In the genomic region with DNA sequence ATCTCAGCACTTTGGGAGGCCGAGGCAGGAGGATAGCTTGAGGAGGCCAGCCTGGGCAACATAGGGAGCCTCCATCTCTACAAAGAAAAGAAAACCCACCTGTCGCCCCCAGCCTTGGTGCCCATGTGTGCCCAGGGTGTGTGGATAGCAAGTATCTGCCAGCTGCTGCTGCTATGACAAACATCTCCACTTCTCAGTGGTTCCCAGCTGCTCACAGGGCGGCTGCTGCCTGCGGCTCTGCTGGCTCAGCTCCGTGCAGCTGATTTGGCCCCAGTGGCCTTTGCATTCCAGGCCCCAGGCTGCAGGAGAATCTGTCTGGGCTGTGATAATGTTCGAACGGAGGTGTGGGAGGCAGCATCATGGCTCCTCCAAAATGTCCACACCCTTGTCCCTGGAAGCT, we compare ENCODE assay signal across 1 cellular context.
TF ChIP-seq lines count a peak whose summit lies in the region.

No MANE protein-coding gene starts in this region.

TF ChIP-seq in K562, 482 proteins besides CTCF, POLR2A, EP300 and RAD21:
- TF ChIP-seq, protein P1, sequence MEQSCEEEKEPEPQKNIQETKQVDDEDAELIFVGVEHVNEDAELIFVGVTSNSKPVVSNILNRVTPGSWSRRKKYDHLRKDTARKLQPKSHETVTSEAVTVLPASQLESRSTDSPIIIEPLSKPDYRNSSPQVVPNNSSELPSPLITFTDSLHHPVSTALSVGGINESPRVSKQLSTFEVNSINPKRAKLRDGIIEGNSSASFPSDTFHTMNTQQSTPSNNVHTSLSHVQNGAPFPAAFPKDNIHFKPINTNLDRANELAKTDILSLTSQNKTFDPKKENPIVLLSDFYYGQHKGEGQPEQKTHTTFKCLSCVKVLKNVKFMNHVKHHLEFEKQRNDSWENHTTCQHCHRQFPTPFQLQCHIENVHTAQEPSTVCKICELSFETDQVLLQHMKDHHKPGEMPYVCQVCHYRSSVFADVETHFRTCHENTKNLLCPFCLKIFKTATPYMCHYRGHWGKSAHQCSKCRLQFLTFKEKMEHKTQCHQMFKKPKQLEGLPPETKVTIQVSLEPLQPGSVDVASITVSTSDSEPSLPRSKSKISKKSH (CRISPR knock-in tag; IDR thresholded peaks at IDR 0.05) = no peak
- peak; percentile 98 for TF ChIP-seq ZNF12 (CRISPR knock-in tag; IDR thresholded peaks at IDR 0.05)
